ENCODE assay signal across 1 cellular context in genomic region chr17:4780325-4781010, GRCh38.
A peak's percentile ranks its signal among the peaks of the same experiment; 100 is the strongest.
TF ChIP-seq lines count a peak whose summit lies in the region.

No MANE protein-coding gene starts in this region.

TF ChIP-seq in HepG2, 621 proteins besides CTCF, POLR2A, EP300 and RAD21:
- no peak for TF ChIP-seq FOXJ3 (CRISPR knock-in tag; IDR thresholded peaks at IDR 0.05; ENCODE audit: borderline replicate concordance)
- peak; percentile 65; the same call in 1 of the 2 replicates for TF ChIP-seq ZKSCAN1 (IDR thresholded peaks at IDR 0.05; ENCODE audit: low read length)
- TF ChIP-seq ZNF687 (CRISPR knock-in tag; IDR thresholded peaks at IDR 0.05), result peak; percentile 16; the same call in 1 of the 2 replicates
- TF ChIP-seq ATF7 (IDR thresholded peaks at IDR 0.05), result no peak
- no peak for TF ChIP-seq ATF7 (CRISPR knock-in tag; IDR thresholded peaks at IDR 0.05)
- no peak for TF ChIP-seq ZNF850 (CRISPR knock-in tag; conservative IDR thresholded peaks at IDR 0.05)
- peak; percentile 46; the same call in 1 of the 2 replicates for TF ChIP-seq ZNF629 (CRISPR knock-in tag; conservative IDR thresholded peaks at IDR 0.05)
